In genomic region chr6:99145738-99146137, GRCh38 we compare ENCODE assay signal across 29 cellular contexts.
"Had no signal": no experiment of that assay in that cellular context is flagged by ENCODE, and none has a peak within 500 bp of the region (broad histone marks: within the 10 kb centered on the region; RNA-seq: fewer than 3 reads in every experiment).

No MANE protein-coding gene starts in this region.

- H3K9me3 ChIP-seq: left lung, lower lobe of right lung, pancreas, prostate gland, transverse colon, upper lobe of left lung, vagina had no signal

- H3K4me3 ChIP-seq: left lung, lower lobe of right lung, pancreas, prostate gland, skin epidermis, transverse colon, upper lobe of left lung, vagina had no signal

- H3K27me3 Mint-ChIP-seq: stimulated activated memory B cell treated with anti-CD40 and anti-IgM and Interleukin-4, amounts not matched to agents 10 μg/mL and 1 μg/mL and 100 μg/mL, for 72 hours; stimulated activated naive CD8-positive, alpha-beta T cell treated with anti-CD3 and anti-CD28 coated beads, Interleukin-15, amount 100 ng/mL, for 72 hours had no signal

- ATAC-seq: left colon; left lung; lower lobe of right lung; naive thymus-derived CD8-positive, alpha-beta T cell; pancreas; right cardiac atrium; sciatic nerve; stimulated activated memory B cell treated with anti-CD40 and anti-IgM and Interleukin-4, amounts not matched to agents 10 μg/mL and 1 μg/mL and 100 μg/mL, for 72 hours; stimulated activated naive CD8-positive, alpha-beta T cell treated with anti-CD3 and anti-CD28 coated beads, Interleukin-15, amount 100 ng/mL, for 72 hours had no signal

- DNase-seq: hypothalamus; immature natural killer cell; kidney; left colon; left lung; lower lobe of right lung; mammary epithelial cell; mesenchymal stem cell; naive thymus-derived CD8-positive, alpha-beta T cell; nucleus accumbens; pancreas; posterior cingulate gyrus; retina; right cardiac atrium; stimulated activated CD4-positive, alpha-beta T cell treated with anti-CD3 and anti-CD28 coated beads, Interleukin-12 subunit alpha, Interleukin-12 subunit beta, amount 100 ng/mL, for 4 hours; stimulated activated CD4-positive, alpha-beta T cell treated with anti-CD3 and anti-CD28 coated beads, Interleukin-15, amount 100 ng/mL, for 24 hours; stimulated activated CD4-positive, alpha-beta T cell treated with anti-CD3 and anti-CD28 coated beads, Interleukin-4, amount 100 ng/mL, for 24 hours; stimulated activated naive CD4-positive, alpha-beta T cell treated with Interleukin-2 at 50 U/mL for 16 hours; stimulated activated naive CD8-positive, alpha-beta T cell treated with anti-CD3 and anti-CD28 coated beads, Interleukin-15, amount 100 ng/mL, for 72 hours; substantia nigra; transverse colon; upper lobe of left lung had no signal

- H3K4me3 Mint-ChIP-seq: immature natural killer cell; naive thymus-derived CD8-positive, alpha-beta T cell; nephron; neural crest cell; stimulated activated memory B cell treated with anti-CD40 and anti-IgM and Interleukin-4, amounts not matched to agents 10 μg/mL and 1 μg/mL and 100 μg/mL, for 72 hours; stimulated activated naive CD8-positive, alpha-beta T cell treated with anti-CD3 and anti-CD28 coated beads, Interleukin-15, amount 100 ng/mL, for 72 hours had no signal

- H3K27ac Mint-ChIP-seq: immature natural killer cell; naive thymus-derived CD8-positive, alpha-beta T cell; nephron; stimulated activated memory B cell treated with anti-CD40 and anti-IgM and Interleukin-4, amounts not matched to agents 10 μg/mL and 1 μg/mL and 100 μg/mL, for 72 hours; stimulated activated naive CD8-positive, alpha-beta T cell treated with anti-CD3 and anti-CD28 coated beads, Interleukin-15, amount 100 ng/mL, for 72 hours had no signal

- H3K9me3 Mint-ChIP-seq: nephron; neural crest cell; stimulated activated memory B cell treated with anti-CD40 and anti-IgM and Interleukin-4, amounts not matched to agents 10 μg/mL and 1 μg/mL and 100 μg/mL, for 72 hours; stimulated activated naive CD8-positive, alpha-beta T cell treated with anti-CD3 and anti-CD28 coated beads, Interleukin-15, amount 100 ng/mL, for 72 hours had no signal

- H3K36me3 ChIP-seq: left lung, lower lobe of right lung, pancreas, prostate gland, transverse colon, upper lobe of left lung, vagina had no signal

- H3K27me3 ChIP-seq: left lung, pancreas, transverse colon, upper lobe of left lung, vagina had no signal

- H3K4me1 ChIP-seq: left lung, lower lobe of right lung, prostate gland, transverse colon, upper lobe of left lung, vagina had no signal

- H3K27ac ChIP-seq: left lung, lower lobe of right lung, pancreas, prostate gland, skin epidermis, transverse colon, upper lobe of left lung, vagina had no signal

- H3K36me3 Mint-ChIP-seq: immature natural killer cell; stimulated activated memory B cell treated with anti-CD40 and anti-IgM and Interleukin-4, amounts not matched to agents 10 μg/mL and 1 μg/mL and 100 μg/mL, for 72 hours had no signal

- H3K4me1 Mint-ChIP-seq: immature natural killer cell; naive thymus-derived CD8-positive, alpha-beta T cell; neural crest cell; stimulated activated memory B cell treated with anti-CD40 and anti-IgM and Interleukin-4, amounts not matched to agents 10 μg/mL and 1 μg/mL and 100 μg/mL, for 72 hours; stimulated activated naive CD8-positive, alpha-beta T cell treated with anti-CD3 and anti-CD28 coated beads, Interleukin-15, amount 100 ng/mL, for 72 hours had no signal
